ENCODE assay signal across 8 cellular contexts in genomic region chr22:17980638-17981051, GRCh38. TPM values are rescaled to one million over a fixed set of nuclear protein-coding genes. Genes with fewer than 3 reads are reported as not detected.
DNase-seq lines count a peak whose midpoint lies in the region; ATAC-seq lines count a peak whose summit lies in the region.

No MANE protein-coding gene starts in this region.

- DNase-seq in D341Med (ENCODE audit: low spot score) (peak; percentile 77), T follicular helper cell (ENCODE audit: low read depth) (peak; percentile 7), adipocyte (ENCODE audit: low read depth) (no peak), myocyte (ENCODE audit: low read depth) (peak; percentile 83), DMS153 (lab: John Stamatoyannopoulos, UW) (no peak)

- no peak for ATAC-seq in GM21390 (IDR thresholded peaks at IDR 0.05; ENCODE audit: unreplicated experiment)
- no peak for ATAC-seq in HG02759 (IDR thresholded peaks at IDR 0.05; ENCODE audit: unreplicated experiment)
- no peak for ATAC-seq in GM21717 (IDR thresholded peaks at IDR 0.05; ENCODE audit: unreplicated experiment)

- peaks cover 18% of the 10 kb centered on the region for H3K4me1 ChIP-seq in adipocyte (ENCODE audit: control insufficient read depth, insufficient read depth, low read length)

- peak overlapping the region; percentile 1 for H3K9ac ChIP-seq in adipocyte (ENCODE audit: low read length)

- H3K27me3 ChIP-seq in adipocyte (replicated peaks; ENCODE audit: control insufficient read depth, insufficient read depth, low read length): no peaks in the 10 kb centered on the region

- peak overlapping the region; percentile 17 for H3K4me3 ChIP-seq in adipocyte (ENCODE audit: low read length)

- H3K9me3 ChIP-seq in adipocyte (ENCODE audit: control insufficient read depth, low read length): no peaks in the 10 kb centered on the region

- H3K36me3 ChIP-seq in adipocyte (ENCODE audit: control insufficient read depth, insufficient read depth, low read length, severe bottlenecking): no peaks in the 10 kb centered on the region

RNA-seq across cellular contexts. Expression of gene MICAL3, which starts 43.7 kb away (rescaled TPM):
- 23.4 and 27.8 TPM in 2 replicates for total RNA-seq in myocyte
- 36.9 TPM for polyA plus RNA-seq in myocyte (2012)

Comparison
In these comparisons a context has a peak if more than half of its experiments do, and no peak if none do; other contexts are left out.
1. DNase-seq: peak in D341Med (single experiment), T follicular helper cell (single experiment) and myocyte (single experiment); none in adipocyte (single experiment) and DMS153 (single experiment).